Comparison of ENCODE assay signal across 13 cellular contexts in genomic region chr1:85421179-85421578, GRCh38.
"Had no signal": no experiment of that assay in that cellular context is flagged by ENCODE, and none has a peak within 500 bp of the region (broad histone marks: within the 10 kb centered on the region; RNA-seq: fewer than 3 reads in every experiment).

No MANE protein-coding gene starts in this region.

- DNase-seq: effector memory CD8-positive, alpha-beta T cell; gastrocnemius medialis; heart right ventricle; immature natural killer cell; left colon; naive thymus-derived CD4-positive, alpha-beta T cell; nephron progenitor cell; small intestine; stimulated activated CD4-positive, alpha-beta T cell treated with anti-CD3 and anti-CD28 coated beads, Interleukin-12 subunit alpha, Interleukin-12 subunit beta, amount 100 ng/mL, for 4 hours; stimulated activated naive CD4-positive, alpha-beta T cell treated with Interleukin-2 at 50 U/mL for 16 hours; tibial artery; upper lobe of left lung; uterus had no signal

- ATAC-seq: effector memory CD8-positive, alpha-beta T cell; gastrocnemius medialis; heart right ventricle; left colon; naive thymus-derived CD4-positive, alpha-beta T cell had no signal
